ENCODE assay signal across 29 cellular contexts in the genomic region with DNA sequence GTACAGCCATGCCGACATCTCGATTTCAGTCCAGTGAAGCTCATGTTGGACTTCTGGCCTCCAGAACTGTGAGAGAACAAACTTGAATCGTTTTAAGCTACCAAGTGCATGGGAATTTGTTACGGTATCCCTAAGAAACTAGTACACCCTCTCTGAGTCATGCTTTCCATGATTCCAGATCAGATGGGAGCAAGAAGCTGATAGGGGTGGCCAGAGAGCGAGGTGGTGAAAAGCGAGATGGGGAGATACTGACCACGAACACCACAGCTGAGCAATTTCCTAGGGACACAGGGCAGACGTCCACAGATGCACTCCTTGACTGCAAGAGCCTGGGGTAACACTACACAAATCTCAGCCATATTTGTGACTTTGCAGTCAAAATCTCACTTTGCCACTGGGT. TPM values are rescaled to one million over a fixed set of nuclear protein-coding genes. Genes with fewer than 3 reads are reported as not detected.
A peak's percentile ranks its signal among the peaks of the same experiment; 100 is the strongest.
DNase-seq lines count a peak whose midpoint lies in the region; ATAC-seq and TF ChIP-seq lines count a peak whose summit lies in the region.
"Had no signal": no experiment of that assay in that cellular context is flagged by ENCODE, and none has a peak within 500 bp of the region (broad histone marks: within the 10 kb centered on the region; RNA-seq: fewer than 3 reads in every experiment).

No MANE protein-coding gene starts in this region.

- H3K27me3 ChIP-seq in SJCRH30 (no peaks in the 10 kb centered on the region), upper lobe of left lung (no peaks in the 10 kb centered on the region)
- H3K27me3 ChIP-seq: BLaER1 treated with 17β-estradiol and CSF1 and Interleukin-3, amounts not matched to agents 10 nM and 100 nM had no signal

- TF ChIP-seq POLR2A in upper lobe of left lung (IDR thresholded peaks at IDR 0.05): no peak

- DNase-seq in ELF-1 (ENCODE audit: low read depth, low spot score): peak; percentile 16
- peak; percentile 43 to 60 for DNase-seq in SJCRH30
- DNase-seq in choroid plexus epithelial cell (ENCODE audit: low read depth): peak; percentile 51
- peak; percentile 95 for DNase-seq in myocyte (ENCODE audit: low read depth)
- DNase-seq in left lobe of liver (ENCODE audit: low spot score): no peak
- DNase-seq in foreskin melanocyte: no peak
- no peak for DNase-seq in upper lobe of left lung
- DNase-seq: activated CD4-positive, alpha-beta T cell treated with anti-CD3 and anti-CD28 coated beads for 36 hours; activated CD8-positive, alpha-beta memory T cell treated with anti-CD3 and anti-CD28 coated beads for 24 hours; activated naive CD4-positive, alpha-beta T cell treated with anti-CD3 and anti-CD28 coated beads, Interleukin-2, amount 50 U/mL, for 16 hours; activated T-cell treated with anti-CD3 and anti-CD28 coated beads for 4 hours; amygdala; cortex of kidney; effector memory CD4-positive, alpha-beta T cell; heart left ventricle; mucosa of descending colon; NCI-H1436 treated with DMSO at 0.1 percent for 48 hours; NCI-H446; NCI-H748 treated with DMSO at 0.1 percent for 48 hours; SIG-M5; stimulated activated CD4-positive, alpha-beta T cell treated with anti-CD3 and anti-CD28 coated beads, Interleukin-15, amount 100 ng/mL, for 24 hours; stimulated activated CD4-positive, alpha-beta T cell treated with anti-CD3 and anti-CD28 coated beads, Interleukin-4, amount 100 ng/mL, for 4 hours had no signal

- TF ChIP-seq CTCF in choroid plexus epithelial cell (conservative IDR thresholded peaks at IDR 0.05; ENCODE audit: low read depth, low read length): no peak
- no peak for TF ChIP-seq CTCF in upper lobe of left lung (IDR thresholded peaks at IDR 0.05)

- 70 to 71% methylated on average over 8 of the region's 8 CpGs for WGBS in upper lobe of left lung, 2 donors

- ATAC-seq in HG02973 (IDR thresholded peaks at IDR 0.05; ENCODE audit: unreplicated experiment) (no peak), left lobe of liver (no peak), upper lobe of left lung (ENCODE audit: low FRiP score in 2 of 2) (no peak)
- ATAC-seq: activated CD4-positive, alpha-beta T cell treated with anti-CD3 and anti-CD28 coated beads for 36 hours; heart left ventricle; mucosa of descending colon had no signal

- peak overlapping the region; percentile 31; the same call in 1 of the 2 replicates for H3K27ac ChIP-seq in SJCRH30
- H3K27ac ChIP-seq in upper lobe of left lung: no peak overlapping the region
- H3K27ac ChIP-seq: BLaER1 treated with 17β-estradiol and CSF1 and Interleukin-3, amounts not matched to agents 10 nM and 100 nM; cardiac muscle cell; epithelial cell of prostate; heart left ventricle; KMS-11; VCaP had no signal

- H3K4me1 ChIP-seq in SJCRH30 (peaks cover 18% of the 10 kb centered on the region), upper lobe of left lung (no peaks in the 10 kb centered on the region)
- H3K4me1 ChIP-seq: heart left ventricle had no signal

- H3K9me3 ChIP-seq in SJCRH30 (replicated peaks): no peaks in the 10 kb centered on the region
- no peaks in the 10 kb centered on the region for H3K9me3 ChIP-seq in upper lobe of left lung
- H3K9me3 ChIP-seq: BLaER1 treated with 17β-estradiol and CSF1 and Interleukin-3, amounts not matched to agents 10 nM and 100 nM; Caco-2; heart left ventricle; mucosa of descending colon had no signal

- H3K36me3 ChIP-seq in SJCRH30 (no peaks in the 10 kb centered on the region), upper lobe of left lung (no peaks in the 10 kb centered on the region)
- H3K36me3 ChIP-seq: BLaER1 treated with 17β-estradiol and CSF1 and Interleukin-3, amounts not matched to agents 10 nM and 100 nM; cardiac muscle cell; heart left ventricle had no signal

- H3K4me3 ChIP-seq in SJCRH30: no peak overlapping the region
- H3K4me3 ChIP-seq in choroid plexus epithelial cell (ENCODE audit: low read depth, low read length): no peak overlapping the region
- no peak overlapping the region for H3K4me3 ChIP-seq in upper lobe of left lung
- H3K4me3 ChIP-seq: BLaER1 treated with 17β-estradiol and CSF1 and Interleukin-3, amounts not matched to agents 10 nM and 100 nM; cardiac muscle cell; heart left ventricle; mucosa of descending colon had no signal

- TF ChIP-seq EP300 in upper lobe of left lung (IDR thresholded peaks at IDR 0.05): no peak

RNA-seq across cellular contexts. Expression of a gene that starts 22.7 kb away (rescaled TPM):
- 200 and 214 TPM in 2 replicates for total RNA-seq in SJCRH30 (2014; rRNA removed; shearing (Covaris generic))
- total RNA-seq in myocyte (242 and 262 TPM in 2 replicates), left lobe of liver (34.5 TPM), upper lobe of left lung (10 to 100 TPM; 11.5 to 90.1 (median 49.8) TPM)
- polyA plus RNA-seq in myocyte (2012): 278 TPM

Comparison
In these comparisons a context has a peak if more than half of its experiments do, and no peak if none do; other contexts are left out.
1. DNase-seq: peak in ELF-1 (single experiment), SJCRH30 (2 of 2), choroid plexus epithelial cell (single experiment) and myocyte (single experiment); none in left lobe of liver (single experiment), foreskin melanocyte (single experiment) and upper lobe of left lung (0 of 2).